ENCODE assay signal across 8 cellular contexts in genomic region chr19:861756-862528, GRCh38. TPM values are rescaled to one million over a fixed set of nuclear protein-coding genes. Genes with fewer than 3 reads are reported as not detected.
DNase-seq lines count a peak whose midpoint lies in the region; ATAC-seq and TF ChIP-seq lines count a peak whose summit lies in the region.

No MANE protein-coding gene starts in this region.

- peaks cover 9% of the 10 kb centered on the region for H3K27me3 Mint-ChIP-seq in CD8-positive, alpha-beta T cell (ENCODE audit: low read depth)
- H3K27me3 Mint-ChIP-seq in natural killer cell (ENCODE audit: low read depth in 2 of 2), result peaks cover 7 to 15% of the 10 kb centered on the region in 2 donors

- no peaks in the 10 kb centered on the region for H3K36me3 ChIP-seq in CD8-positive, alpha-beta T cell (ENCODE audit: insufficient read depth, low read length)
- H3K36me3 ChIP-seq in vagina, result no peaks in the 10 kb centered on the region

- peak; percentile 48 for ATAC-seq in CD8-positive, alpha-beta T cell
- ATAC-seq in natural killer cell, result peak; percentile 39 to 67 (median 57)
- no peak for ATAC-seq in GM21786 (IDR thresholded peaks at IDR 0.05; ENCODE audit: unreplicated experiment)

- in situ Hi-C loops in astrocyte of the spinal cord (cut with HindIII; ENCODE audit: low sequenced_read_pairs), result no loop called here

- peaks cover 9% of the 10 kb centered on the region for H3K27me3 ChIP-seq in CD8-positive, alpha-beta T cell (ENCODE audit: insufficient read depth, low read length)
- H3K27me3 ChIP-seq in vagina, result no peaks in the 10 kb centered on the region

- POLR2A ChIA-PET in CD8-positive, alpha-beta T cell (lab: Charles Lee), result interaction anchor here (1.0 to 2.1 kb wide), 3 partner anchors 57 to 407 kb away, joined by 3 to 23 read pairs (median 3); partner anchors contain the start of genes CIRBP, KISS1R and WDR18

- TF ChIP-seq RAD21 in Ishikawa (IDR thresholded peaks at IDR 0.05; ENCODE audit: low read depth), result peak; percentile 20; the same call in 1 of the 2 replicates

- H3K27ac ChIP-seq in CD8-positive, alpha-beta T cell (ENCODE audit: low read depth, low read length), result no peak overlapping the region
- H3K27ac ChIP-seq in vagina, result peak overlapping the region; percentile 92

- no peaks in the 10 kb centered on the region for H3K36me3 Mint-ChIP-seq in CD8-positive, alpha-beta T cell
- no peaks in the 10 kb centered on the region for H3K36me3 Mint-ChIP-seq in natural killer cell

- no peak for TF ChIP-seq CTCF in CD8-positive, alpha-beta T cell (IDR thresholded peaks at IDR 0.05)
- peak; percentile 21 for TF ChIP-seq CTCF in astrocyte of the spinal cord (IDR thresholded peaks at IDR 0.05; ENCODE audit: low read depth, low read length)
- TF ChIP-seq CTCF in natural killer cell (IDR thresholded peaks at IDR 0.05), result no peak
- no peak for TF ChIP-seq CTCF in vagina (IDR thresholded peaks at IDR 0.05)

- no peak overlapping the region for H3K4me3 ChIP-seq in CD8-positive, alpha-beta T cell (ENCODE audit: low read depth, low read length)
- H3K4me3 ChIP-seq in astrocyte of the spinal cord (ENCODE audit: low read depth, low read length) (no peak overlapping the region), vagina (peak overlapping the region; percentile 53 to 59)

- peaks cover 17% of the 10 kb centered on the region for H3K4me1 Mint-ChIP-seq in CD8-positive, alpha-beta T cell (ENCODE audit: low read depth)
- H3K4me1 Mint-ChIP-seq in natural killer cell, result peaks cover 12 to 21% of the 10 kb centered on the region in 2 donors

- peak; percentile 46 to 80 (median 66) for DNase-seq in CD8-positive, alpha-beta T cell
- DNase-seq in T1000 (lab: John Stamatoyannopoulos, UW), result peak; percentile 35
- peak; percentile 23 for DNase-seq in astrocyte of the spinal cord (ENCODE audit: low read depth, low spot score)
- peak; percentile 53 for DNase-seq in natural killer cell
- DNase-seq in vagina (ENCODE audit: extremely low spot score in 2 of 2), result no peak
- no peak for DNase-seq in hippocampal formation (lab: John Stamatoyannopoulos, UW)

- intact Hi-C loops in CD8-positive, alpha-beta T cell (cut with DNase I, micrococcal nuclease), result loop anchor here (1.0 to 10.0 kb wide), 11 partner anchors 27 to 383 kb away; partner anchors contain the start of genes MED16 (in 2 of the 2), RNU6-9 (in 2 of the 2), WDR18 (in 2 of the 2) and ATP5F1D (in 1 of the 2)
- intact Hi-C loops in natural killer cell (cut with micrococcal nuclease) (loop anchor here (5.0 kb wide), 1 partner anchor 120 kb away; the partner anchor contains the start of gene WDR18), vagina (cut with DNase I) (loop anchor here (5.0 to 10.0 kb wide), 2 partner anchors 87 to 120 kb away; partner anchors contain the start of gene WDR18)

- peaks cover 20% of the 10 kb centered on the region for H3K4me1 ChIP-seq in CD8-positive, alpha-beta T cell (ENCODE audit: insufficient read depth, low read length)
- H3K4me1 ChIP-seq in vagina, result peaks cover 48% of the 10 kb centered on the region

- no peak overlapping the region for H3K4me3 Mint-ChIP-seq in CD8-positive, alpha-beta T cell
- peak overlapping the region; percentile 28 for H3K4me3 Mint-ChIP-seq in natural killer cell

- no peak for TF ChIP-seq POLR2A in vagina (IDR thresholded peaks at IDR 0.05)

- no peak for TF ChIP-seq EP300 in Ishikawa (IDR thresholded peaks at IDR 0.05; ENCODE audit: borderline replicate concordance)

- no peaks in the 10 kb centered on the region for H3K9me3 ChIP-seq in CD8-positive, alpha-beta T cell (ENCODE audit: low read length)
- H3K9me3 ChIP-seq in vagina, result no peaks in the 10 kb centered on the region

- CTCF ChIA-PET in CD8-positive, alpha-beta T cell (lab: Charles Lee), result interaction anchor here (2.7 to 4.3 kb wide), 4 partner anchors 41 to 122 kb away, joined by 18 to 70 read pairs (median 46); partner anchors contain the start of gene WDR18

- no peaks in the 10 kb centered on the region for H3K9me3 Mint-ChIP-seq in CD8-positive, alpha-beta T cell
- no peaks in the 10 kb centered on the region for H3K9me3 Mint-ChIP-seq in natural killer cell

- no peak overlapping the region for H3K27ac Mint-ChIP-seq in CD8-positive, alpha-beta T cell
- H3K27ac Mint-ChIP-seq in natural killer cell, result peak overlapping the region in 1 of 2 donors; percentile 81

TF ChIP-seq in Ishikawa, 13 proteins besides CTCF, POLR2A, EP300 and RAD21:
- TF ChIP-seq YY1 (IDR thresholded peaks at IDR 0.05; ENCODE audit: low read depth), result 0 out of 2 replicates have a peak, but pooled peaks have one; percentile 35
- TF ChIP-seq TCF12 (IDR thresholded peaks at IDR 0.05; ENCODE audit: low read depth), result no peak; the same call in 1 of the 2 replicates
- TF ChIP-seq CREB1 (IDR thresholded peaks at IDR 0.05; ENCODE audit: low read depth), result no peak
- no peak for TF ChIP-seq FOXM1 (IDR thresholded peaks at IDR 0.05; ENCODE audit: borderline replicate concordance, low read depth)
- no peak for TF ChIP-seq REST (IDR thresholded peaks at IDR 0.05; ENCODE audit: low read depth)
- TF ChIP-seq EGR1 (IDR thresholded peaks at IDR 0.05), result no peak
- TF ChIP-seq MAX (IDR thresholded peaks at IDR 0.05), result peak; percentile 99
- TF ChIP-seq ZBTB7A (IDR thresholded peaks at IDR 0.05; ENCODE audit: low read depth), result 0 out of 2 replicates have a peak, but pooled peaks have one; percentile 9
- peak; percentile 67 for TF ChIP-seq USF1 (IDR thresholded peaks at IDR 0.05)
- TF ChIP-seq CEBPB (IDR thresholded peaks at IDR 0.05), result no peak
- TF ChIP-seq NFIC (IDR thresholded peaks at IDR 0.05), result no peak
- no peak for TF ChIP-seq TAF1 (IDR thresholded peaks at IDR 0.05; ENCODE audit: low read depth)
- TF ChIP-seq TEAD4 (IDR thresholded peaks at IDR 0.05), result no peak

RNA-seq across cellular contexts. Expression of gene CFD, which starts 2.5 kb away (rescaled TPM):
- 1 to 10 TPM; 1.0 to 1.4 TPM for total RNA-seq in CD8-positive, alpha-beta T cell
- 10 to 100 TPM in 2 of 3 donors, 1 to 10 TPM in 1; 2.9 to 47.5 (median 10.4) TPM for total RNA-seq in natural killer cell
- total RNA-seq in vagina, result 2,325 TPM

RNA-seq across cellular contexts. Expression of gene ELANE, which starts 9.8 kb away (rescaled TPM):
- total RNA-seq in CD8-positive, alpha-beta T cell, result not detected
- total RNA-seq in natural killer cell (1 to 10 TPM in 2 of 3 donors, not detected in 1; 1.7 to 1.8 TPM), vagina (not detected)

RNA-seq across cellular contexts. Expression of gene PRTN3, which starts 21.1 kb away (rescaled TPM):
- total RNA-seq in CD8-positive, alpha-beta T cell, result not detected
- total RNA-seq in natural killer cell (under 1 TPM in 2 of 3 donors, not detected in 1; 0.36 to 0.73 TPM), vagina (not detected)

RNA-seq across cellular contexts. Expression of gene MED16, which starts 31.0 kb away (rescaled TPM):
- total RNA-seq in CD8-positive, alpha-beta T cell, result 10 to 100 TPM; 32.6 to 35.3 TPM
- total RNA-seq in natural killer cell (10 to 100 TPM; 44.2 to 50.1 (median 44.7) TPM), vagina (46.9 TPM)

RNA-seq across cellular contexts. Expression of gene RNU6-9, which starts 31.3 kb away (rescaled TPM):
- not detected for total RNA-seq in CD8-positive, alpha-beta T cell
- total RNA-seq in natural killer cell (not detected), vagina (not detected)

Comparison
In these comparisons a context has a peak if more than half of its experiments do, and no peak if none do; other contexts are left out.
1. DNase-seq: peak in CD8-positive, alpha-beta T cell (7 of 7), T1000 (single experiment), astrocyte of the spinal cord (single experiment) and natural killer cell (single experiment); none in vagina (0 of 2) and hippocampal formation (0 of 2).
2. H3K4me3 ChIP-seq: peak in vagina (2 of 2); none in CD8-positive, alpha-beta T cell (single experiment) and astrocyte of the spinal cord (single experiment).
3. RNA of gene CFD, which starts 2.5 kb away (total RNA-seq): 2,325 TPM in vagina (single experiment); 2.9 to 47.5 TPM in natural killer cell and 1.0 to 1.4 TPM in CD8-positive, alpha-beta T cell; every median in the first group is over 10 times any median in the second.